Comparison of ENCODE assay signal across 2 cellular contexts in genomic region chr11:75845324-75845723, GRCh38.
A peak's percentile ranks its signal among the peaks of the same experiment; 100 is the strongest.
TF ChIP-seq lines count a peak whose summit lies in the region.

No MANE protein-coding gene starts in this region.

TF ChIP-seq in K562, 482 proteins besides CTCF, POLR2A, EP300 and RAD21:
- no peak for TF ChIP-seq ZNF395 (CRISPR knock-in tag; IDR thresholded peaks at IDR 0.05)
- TF ChIP-seq ZNF316 (IDR thresholded peaks at IDR 0.05), result no peak
- peak; percentile 65 for TF ChIP-seq RBM25 (IDR thresholded peaks at IDR 0.05; ENCODE audit: low read depth, low read length, severe bottlenecking)
- TF ChIP-seq ATF4 (CRISPR knock-in tag; IDR thresholded peaks at IDR 0.05), result no peak
- TF ChIP-seq ZNF146 (CRISPR knock-in tag; IDR thresholded peaks at IDR 0.05; ENCODE audit: unreplicated experiment), result peak; percentile 88

TF ChIP-seq in HepG2, 621 proteins besides CTCF, POLR2A, EP300 and RAD21:
- TF ChIP-seq ZNF563 (CRISPR knock-in tag; IDR thresholded peaks at IDR 0.05), result no peak
